In the genomic region with DNA sequence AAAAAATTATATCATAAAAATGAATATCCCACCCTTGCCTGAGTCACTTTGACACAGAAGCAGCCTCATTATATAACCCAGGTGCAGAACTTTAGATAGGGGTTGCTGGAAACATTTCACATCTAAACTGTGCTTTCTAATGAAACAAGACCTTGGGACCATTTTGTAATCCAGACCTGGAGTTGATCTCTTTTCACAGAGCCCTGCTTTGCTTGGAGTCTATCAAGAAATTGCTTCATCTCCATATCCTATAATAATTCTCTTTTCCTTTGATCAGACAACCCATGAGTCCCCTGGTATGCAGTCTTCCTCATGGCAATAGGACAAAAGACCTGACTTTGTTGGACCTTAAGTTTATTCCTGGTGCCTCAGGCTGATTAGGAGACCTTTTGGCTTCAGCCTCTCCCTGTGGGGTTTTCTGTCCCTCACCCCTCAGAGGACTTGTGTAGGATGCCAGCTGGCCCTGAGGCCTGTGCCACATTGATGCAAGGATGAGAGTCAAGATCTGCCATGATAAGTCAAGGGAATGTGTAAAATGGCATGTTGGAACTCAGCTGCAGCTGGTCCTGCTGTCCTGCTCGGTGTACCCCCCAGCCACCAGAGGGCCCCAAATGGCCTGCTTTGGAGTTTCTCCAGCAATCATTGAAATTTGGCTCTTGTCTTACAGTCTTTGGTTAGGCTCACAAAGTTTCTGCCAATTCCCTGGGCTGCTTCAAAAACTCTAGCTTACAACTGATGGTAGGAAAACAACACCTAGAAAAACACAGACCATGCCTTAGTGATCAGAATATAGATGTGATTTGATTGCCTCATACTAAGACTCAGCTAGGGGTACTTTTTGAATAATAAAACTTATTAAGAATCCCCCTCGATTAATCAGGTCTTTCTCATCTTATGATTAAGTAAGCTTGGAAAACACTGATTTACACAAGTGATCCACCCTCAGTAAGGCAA, we compare ENCODE assay signal across 2 cellular contexts.
TF ChIP-seq lines count a peak whose summit lies in the region.

No MANE protein-coding gene starts in this region.

TF ChIP-seq in HEK293T, 16 proteins besides CTCF, POLR2A, EP300 and RAD21 (continued from another document):
- TF ChIP-seq ELF4 (IDR thresholded peaks at IDR 0.05) (no peak), ARNT (IDR thresholded peaks at IDR 0.05) (no peak), HDGF (IDR thresholded peaks at IDR 0.05; ENCODE audit: borderline replicate concordance) (no peak)

TF ChIP-seq in H1, 55 proteins besides CTCF, POLR2A, EP300 and RAD21 (continued from another document):
- no peak for TF ChIP-seq PHF8 (conservative IDR thresholded peaks at IDR 0.05; ENCODE audit: low read depth, low read length)
- TF ChIP-seq RFX5 (IDR thresholded peaks at IDR 0.05; ENCODE audit: borderline replicate concordance, low read depth, low read length) = no peak
- TF ChIP-seq, protein P1, sequence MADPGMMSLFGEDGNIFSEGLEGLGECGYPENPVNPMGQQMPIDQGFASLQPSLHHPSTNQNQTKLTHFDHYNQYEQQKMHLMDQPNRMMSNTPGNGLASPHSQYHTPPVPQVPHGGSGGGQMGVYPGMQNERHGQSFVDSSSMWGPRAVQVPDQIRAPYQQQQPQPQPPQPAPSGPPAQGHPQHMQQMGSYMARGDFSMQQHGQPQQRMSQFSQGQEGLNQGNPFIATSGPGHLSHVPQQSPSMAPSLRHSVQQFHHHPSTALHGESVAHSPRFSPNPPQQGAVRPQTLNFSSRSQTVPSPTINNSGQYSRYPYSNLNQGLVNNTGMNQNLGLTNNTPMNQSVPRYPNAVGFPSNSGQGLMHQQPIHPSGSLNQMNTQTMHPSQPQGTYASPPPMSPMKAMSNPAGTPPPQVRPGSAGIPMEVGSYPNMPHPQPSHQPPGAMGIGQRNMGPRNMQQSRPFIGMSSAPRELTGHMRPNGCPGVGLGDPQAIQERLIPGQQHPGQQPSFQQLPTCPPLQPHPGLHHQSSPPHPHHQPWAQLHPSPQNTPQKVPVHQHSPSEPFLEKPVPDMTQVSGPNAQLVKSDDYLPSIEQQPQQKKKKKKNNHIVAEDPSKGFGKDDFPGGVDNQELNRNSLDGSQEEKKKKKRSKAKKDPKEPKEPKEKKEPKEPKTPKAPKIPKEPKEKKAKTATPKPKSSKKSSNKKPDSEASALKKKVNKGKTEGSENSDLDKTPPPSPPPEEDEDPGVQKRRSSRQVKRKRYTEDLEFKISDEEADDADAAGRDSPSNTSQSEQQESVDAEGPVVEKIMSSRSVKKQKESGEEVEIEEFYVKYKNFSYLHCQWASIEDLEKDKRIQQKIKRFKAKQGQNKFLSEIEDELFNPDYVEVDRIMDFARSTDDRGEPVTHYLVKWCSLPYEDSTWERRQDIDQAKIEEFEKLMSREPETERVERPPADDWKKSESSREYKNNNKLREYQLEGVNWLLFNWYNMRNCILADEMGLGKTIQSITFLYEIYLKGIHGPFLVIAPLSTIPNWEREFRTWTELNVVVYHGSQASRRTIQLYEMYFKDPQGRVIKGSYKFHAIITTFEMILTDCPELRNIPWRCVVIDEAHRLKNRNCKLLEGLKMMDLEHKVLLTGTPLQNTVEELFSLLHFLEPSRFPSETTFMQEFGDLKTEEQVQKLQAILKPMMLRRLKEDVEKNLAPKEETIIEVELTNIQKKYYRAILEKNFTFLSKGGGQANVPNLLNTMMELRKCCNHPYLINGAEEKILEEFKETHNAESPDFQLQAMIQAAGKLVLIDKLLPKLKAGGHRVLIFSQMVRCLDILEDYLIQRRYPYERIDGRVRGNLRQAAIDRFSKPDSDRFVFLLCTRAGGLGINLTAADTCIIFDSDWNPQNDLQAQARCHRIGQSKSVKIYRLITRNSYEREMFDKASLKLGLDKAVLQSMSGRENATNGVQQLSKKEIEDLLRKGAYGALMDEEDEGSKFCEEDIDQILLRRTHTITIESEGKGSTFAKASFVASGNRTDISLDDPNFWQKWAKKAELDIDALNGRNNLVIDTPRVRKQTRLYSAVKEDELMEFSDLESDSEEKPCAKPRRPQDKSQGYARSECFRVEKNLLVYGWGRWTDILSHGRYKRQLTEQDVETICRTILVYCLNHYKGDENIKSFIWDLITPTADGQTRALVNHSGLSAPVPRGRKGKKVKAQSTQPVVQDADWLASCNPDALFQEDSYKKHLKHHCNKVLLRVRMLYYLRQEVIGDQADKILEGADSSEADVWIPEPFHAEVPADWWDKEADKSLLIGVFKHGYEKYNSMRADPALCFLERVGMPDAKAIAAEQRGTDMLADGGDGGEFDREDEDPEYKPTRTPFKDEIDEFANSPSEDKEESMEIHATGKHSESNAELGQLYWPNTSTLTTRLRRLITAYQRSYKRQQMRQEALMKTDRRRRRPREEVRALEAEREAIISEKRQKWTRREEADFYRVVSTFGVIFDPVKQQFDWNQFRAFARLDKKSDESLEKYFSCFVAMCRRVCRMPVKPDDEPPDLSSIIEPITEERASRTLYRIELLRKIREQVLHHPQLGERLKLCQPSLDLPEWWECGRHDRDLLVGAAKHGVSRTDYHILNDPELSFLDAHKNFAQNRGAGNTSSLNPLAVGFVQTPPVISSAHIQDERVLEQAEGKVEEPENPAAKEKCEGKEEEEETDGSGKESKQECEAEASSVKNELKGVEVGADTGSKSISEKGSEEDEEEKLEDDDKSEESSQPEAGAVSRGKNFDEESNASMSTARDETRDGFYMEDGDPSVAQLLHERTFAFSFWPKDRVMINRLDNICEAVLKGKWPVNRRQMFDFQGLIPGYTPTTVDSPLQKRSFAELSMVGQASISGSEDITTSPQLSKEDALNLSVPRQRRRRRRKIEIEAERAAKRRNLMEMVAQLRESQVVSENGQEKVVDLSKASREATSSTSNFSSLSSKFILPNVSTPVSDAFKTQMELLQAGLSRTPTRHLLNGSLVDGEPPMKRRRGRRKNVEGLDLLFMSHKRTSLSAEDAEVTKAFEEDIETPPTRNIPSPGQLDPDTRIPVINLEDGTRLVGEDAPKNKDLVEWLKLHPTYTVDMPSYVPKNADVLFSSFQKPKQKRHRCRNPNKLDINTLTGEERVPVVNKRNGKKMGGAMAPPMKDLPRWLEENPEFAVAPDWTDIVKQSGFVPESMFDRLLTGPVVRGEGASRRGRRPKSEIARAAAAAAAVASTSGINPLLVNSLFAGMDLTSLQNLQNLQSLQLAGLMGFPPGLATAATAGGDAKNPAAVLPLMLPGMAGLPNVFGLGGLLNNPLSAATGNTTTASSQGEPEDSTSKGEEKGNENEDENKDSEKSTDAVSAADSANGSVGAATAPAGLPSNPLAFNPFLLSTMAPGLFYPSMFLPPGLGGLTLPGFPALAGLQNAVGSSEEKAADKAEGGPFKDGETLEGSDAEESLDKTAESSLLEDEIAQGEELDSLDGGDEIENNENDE (IDR thresholded peaks at IDR 0.05; ENCODE audit: insufficient replicate concordance, low read length) = no peak
- TF ChIP-seq ATF3 (IDR thresholded peaks at IDR 0.05; ENCODE audit: insufficient read depth, low read depth, low read length) = no peak
- TF ChIP-seq YY1 (IDR thresholded peaks at IDR 0.05; ENCODE audit: low read depth, low read length) = 0 out of 2 replicates have a peak, but pooled peaks have one; percentile 31
- TF ChIP-seq TAF7 (optimal IDR thresholded peaks at IDR 0.05; ENCODE audit: borderline replicate concordance, low read depth, low read length) = no peak
- no peak for TF ChIP-seq POLR2AphosphoS5 (IDR thresholded peaks at IDR 0.05; ENCODE audit: low read depth, low read length)
- no peak for TF ChIP-seq GABPA (IDR thresholded peaks at IDR 0.05; ENCODE audit: borderline replicate concordance, insufficient read depth, low read length)
- 0 out of 2 replicates have a peak, but pooled peaks have one; percentile 7 for TF ChIP-seq TEAD4 (IDR thresholded peaks at IDR 0.05; ENCODE audit: low read depth, low read length)
- TF ChIP-seq CHD2 (IDR thresholded peaks at IDR 0.05; ENCODE audit: low read length) = no peak
- TF ChIP-seq SRF (IDR thresholded peaks at IDR 0.05; ENCODE audit: low read depth, low read length) = no peak
- TF ChIP-seq JUN (IDR thresholded peaks at IDR 0.05; ENCODE audit: low read depth, low read length) = no peak
- TF ChIP-seq GTF2F1 (IDR thresholded peaks at IDR 0.05; ENCODE audit: borderline replicate concordance, low read depth, low read length) = no peak
- no peak for TF ChIP-seq SAP30 (IDR thresholded peaks at IDR 0.05; ENCODE audit: insufficient read depth, insufficient replicate concordance, low read length)
- 0 out of 2 replicates have a peak, but pooled peaks have one; percentile 67 for TF ChIP-seq TCF12 (IDR thresholded peaks at IDR 0.05; ENCODE audit: low read depth, low read length)
TF ChIP-seq in H1: peak in this region for 3.
